1 cellular context compared by ENCODE assay signal in the genomic region with DNA sequence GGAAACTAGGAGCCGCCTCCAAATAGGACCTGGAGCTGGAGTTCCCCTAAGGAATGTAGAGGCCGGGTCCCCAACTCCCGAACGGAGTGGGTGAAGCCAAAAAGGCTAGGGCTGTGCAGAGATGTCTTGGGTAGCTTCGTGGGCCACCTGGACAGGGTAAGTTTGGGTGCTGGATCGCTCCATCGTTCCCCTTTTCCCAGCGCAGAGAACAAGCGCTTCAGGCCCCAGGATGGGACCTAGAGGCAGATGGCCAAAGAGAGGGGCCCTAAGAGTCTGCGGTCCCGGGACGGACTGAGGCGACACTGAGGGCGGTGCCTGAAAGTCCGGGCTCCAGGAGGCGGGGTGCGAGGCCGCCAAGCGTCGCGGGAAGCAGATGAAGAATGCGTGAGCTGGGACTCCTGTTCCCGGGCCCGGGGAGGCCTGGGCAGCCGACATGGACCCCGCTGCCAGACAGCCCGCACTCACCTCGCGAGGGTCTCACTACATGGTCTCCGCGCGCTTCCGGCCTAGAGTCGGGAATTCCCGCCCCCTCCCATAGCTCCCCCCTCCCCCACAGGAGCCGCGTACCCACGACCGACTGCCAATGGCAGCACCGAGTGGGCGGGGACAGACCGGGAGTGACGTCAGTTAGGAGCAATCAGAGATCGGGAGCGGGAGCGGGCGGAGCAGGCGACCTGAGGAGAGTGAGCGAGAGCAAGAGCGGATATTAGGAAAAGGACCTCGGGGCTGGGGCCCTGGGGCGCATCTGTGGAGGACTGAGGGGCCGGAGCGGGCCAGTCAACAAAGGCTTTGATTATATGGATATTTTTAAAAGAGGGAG.
A peak's percentile ranks its signal among the peaks of the same experiment; 100 is the strongest.
TF ChIP-seq lines count a peak whose summit lies in the region.

A gene with protein sequence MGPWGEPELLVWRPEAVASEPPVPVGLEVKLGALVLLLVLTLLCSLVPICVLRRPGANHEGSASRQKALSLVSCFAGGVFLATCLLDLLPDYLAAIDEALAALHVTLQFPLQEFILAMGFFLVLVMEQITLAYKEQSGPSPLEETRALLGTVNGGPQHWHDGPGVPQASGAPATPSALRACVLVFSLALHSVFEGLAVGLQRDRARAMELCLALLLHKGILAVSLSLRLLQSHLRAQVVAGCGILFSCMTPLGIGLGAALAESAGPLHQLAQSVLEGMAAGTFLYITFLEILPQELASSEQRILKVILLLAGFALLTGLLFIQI (minus strand): TSS at position 508 of the 820 bp plus-strand sequence. CDS start 822 bp downstream, outside the sequence.

TF ChIP-seq in HepG2, 621 proteins besides CTCF, POLR2A, EP300 and RAD21 (continued from another document and continues in another):
- TF ChIP-seq, protein P1, sequence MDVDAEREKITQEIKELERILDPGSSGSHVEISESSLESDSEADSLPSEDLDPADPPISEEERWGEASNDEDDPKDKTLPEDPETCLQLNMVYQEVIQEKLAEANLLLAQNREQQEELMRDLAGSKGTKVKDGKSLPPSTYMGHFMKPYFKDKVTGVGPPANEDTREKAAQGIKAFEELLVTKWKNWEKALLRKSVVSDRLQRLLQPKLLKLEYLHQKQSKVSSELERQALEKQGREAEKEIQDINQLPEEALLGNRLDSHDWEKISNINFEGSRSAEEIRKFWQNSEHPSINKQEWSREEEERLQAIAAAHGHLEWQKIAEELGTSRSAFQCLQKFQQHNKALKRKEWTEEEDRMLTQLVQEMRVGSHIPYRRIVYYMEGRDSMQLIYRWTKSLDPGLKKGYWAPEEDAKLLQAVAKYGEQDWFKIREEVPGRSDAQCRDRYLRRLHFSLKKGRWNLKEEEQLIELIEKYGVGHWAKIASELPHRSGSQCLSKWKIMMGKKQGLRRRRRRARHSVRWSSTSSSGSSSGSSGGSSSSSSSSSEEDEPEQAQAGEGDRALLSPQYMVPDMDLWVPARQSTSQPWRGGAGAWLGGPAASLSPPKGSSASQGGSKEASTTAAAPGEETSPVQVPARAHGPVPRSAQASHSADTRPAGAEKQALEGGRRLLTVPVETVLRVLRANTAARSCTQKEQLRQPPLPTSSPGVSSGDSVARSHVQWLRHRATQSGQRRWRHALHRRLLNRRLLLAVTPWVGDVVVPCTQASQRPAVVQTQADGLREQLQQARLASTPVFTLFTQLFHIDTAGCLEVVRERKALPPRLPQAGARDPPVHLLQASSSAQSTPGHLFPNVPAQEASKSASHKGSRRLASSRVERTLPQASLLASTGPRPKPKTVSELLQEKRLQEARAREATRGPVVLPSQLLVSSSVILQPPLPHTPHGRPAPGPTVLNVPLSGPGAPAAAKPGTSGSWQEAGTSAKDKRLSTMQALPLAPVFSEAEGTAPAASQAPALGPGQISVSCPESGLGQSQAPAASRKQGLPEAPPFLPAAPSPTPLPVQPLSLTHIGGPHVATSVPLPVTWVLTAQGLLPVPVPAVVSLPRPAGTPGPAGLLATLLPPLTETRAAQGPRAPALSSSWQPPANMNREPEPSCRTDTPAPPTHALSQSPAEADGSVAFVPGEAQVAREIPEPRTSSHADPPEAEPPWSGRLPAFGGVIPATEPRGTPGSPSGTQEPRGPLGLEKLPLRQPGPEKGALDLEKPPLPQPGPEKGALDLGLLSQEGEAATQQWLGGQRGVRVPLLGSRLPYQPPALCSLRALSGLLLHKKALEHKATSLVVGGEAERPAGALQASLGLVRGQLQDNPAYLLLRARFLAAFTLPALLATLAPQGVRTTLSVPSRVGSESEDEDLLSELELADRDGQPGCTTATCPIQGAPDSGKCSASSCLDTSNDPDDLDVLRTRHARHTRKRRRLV (CRISPR knock-in tag; IDR thresholded peaks at IDR 0.05): peak; percentile 68; the same call in 1 of the 2 replicates
- no peak for TF ChIP-seq IKZF1 (IDR thresholded peaks at IDR 0.05)
- TF ChIP-seq, protein P2, sequence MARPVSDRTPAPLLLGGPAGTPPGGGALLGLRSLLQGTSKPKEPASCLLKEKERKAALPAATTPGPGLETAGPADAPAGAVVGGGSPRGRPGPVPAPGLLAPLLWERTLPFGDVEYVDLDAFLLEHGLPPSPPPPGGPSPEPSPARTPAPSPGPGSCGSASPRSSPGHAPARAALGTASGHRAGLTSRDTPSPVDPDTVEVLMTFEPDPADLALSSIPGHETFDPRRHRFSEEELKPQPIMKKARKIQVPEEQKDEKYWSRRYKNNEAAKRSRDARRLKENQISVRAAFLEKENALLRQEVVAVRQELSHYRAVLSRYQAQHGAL (CRISPR knock-in tag; IDR thresholded peaks at IDR 0.05; ENCODE audit: not compliant biosample characterization): peak; percentile 62
- TF ChIP-seq, protein P3, sequence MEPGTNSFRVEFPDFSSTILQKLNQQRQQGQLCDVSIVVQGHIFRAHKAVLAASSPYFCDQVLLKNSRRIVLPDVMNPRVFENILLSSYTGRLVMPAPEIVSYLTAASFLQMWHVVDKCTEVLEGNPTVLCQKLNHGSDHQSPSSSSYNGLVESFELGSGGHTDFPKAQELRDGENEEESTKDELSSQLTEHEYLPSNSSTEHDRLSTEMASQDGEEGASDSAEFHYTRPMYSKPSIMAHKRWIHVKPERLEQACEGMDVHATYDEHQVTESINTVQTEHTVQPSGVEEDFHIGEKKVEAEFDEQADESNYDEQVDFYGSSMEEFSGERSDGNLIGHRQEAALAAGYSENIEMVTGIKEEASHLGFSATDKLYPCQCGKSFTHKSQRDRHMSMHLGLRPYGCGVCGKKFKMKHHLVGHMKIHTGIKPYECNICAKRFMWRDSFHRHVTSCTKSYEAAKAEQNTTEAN (CRISPR knock-in tag; conservative IDR thresholded peaks at IDR 0.05): peak; percentile 73; the same call in 1 of the 2 replicates
- no peak for TF ChIP-seq BRD4 (CRISPR knock-in tag; IDR thresholded peaks at IDR 0.05)
- no peak for TF ChIP-seq STAG1 (CRISPR knock-in tag; IDR thresholded peaks at IDR 0.05)
- TF ChIP-seq TEAD2 (CRISPR knock-in tag; IDR thresholded peaks at IDR 0.05): no peak
- TF ChIP-seq SAP130 (CRISPR knock-in tag; IDR thresholded peaks at IDR 0.05; ENCODE audit: low read depth): peak; percentile 57
- no peak for TF ChIP-seq MIXL1 (CRISPR knock-in tag; IDR thresholded peaks at IDR 0.05)
- TF ChIP-seq ZKSCAN8 (CRISPR knock-in tag; IDR thresholded peaks at IDR 0.05; ENCODE audit: borderline replicate concordance): no peak
- TF ChIP-seq TP53 (CRISPR knock-in tag; conservative IDR thresholded peaks at IDR 0.05): no peak
- TF ChIP-seq TSC22D2 (CRISPR knock-in tag; IDR thresholded peaks at IDR 0.05; ENCODE audit: borderline replicate concordance): no peak
- peak; percentile 83 for TF ChIP-seq CREM (IDR thresholded peaks at IDR 0.05)
- no peak for TF ChIP-seq CREM (CRISPR knock-in tag; IDR thresholded peaks at IDR 0.05)
- TF ChIP-seq, protein P4, sequence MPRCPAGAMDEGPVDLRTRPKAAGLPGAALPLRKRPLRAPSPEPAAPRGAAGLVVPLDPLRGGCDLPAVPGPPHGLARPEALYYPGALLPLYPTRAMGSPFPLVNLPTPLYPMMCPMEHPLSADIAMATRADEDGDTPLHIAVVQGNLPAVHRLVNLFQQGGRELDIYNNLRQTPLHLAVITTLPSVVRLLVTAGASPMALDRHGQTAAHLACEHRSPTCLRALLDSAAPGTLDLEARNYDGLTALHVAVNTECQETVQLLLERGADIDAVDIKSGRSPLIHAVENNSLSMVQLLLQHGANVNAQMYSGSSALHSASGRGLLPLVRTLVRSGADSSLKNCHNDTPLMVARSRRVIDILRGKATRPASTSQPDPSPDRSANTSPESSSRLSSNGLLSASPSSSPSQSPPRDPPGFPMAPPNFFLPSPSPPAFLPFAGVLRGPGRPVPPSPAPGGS (CRISPR knock-in tag; IDR thresholded peaks at IDR 0.05): no peak
- no peak for TF ChIP-seq KLF9 (CRISPR knock-in tag; IDR thresholded peaks at IDR 0.05; ENCODE audit: low read depth)
- TF ChIP-seq, protein P5, sequence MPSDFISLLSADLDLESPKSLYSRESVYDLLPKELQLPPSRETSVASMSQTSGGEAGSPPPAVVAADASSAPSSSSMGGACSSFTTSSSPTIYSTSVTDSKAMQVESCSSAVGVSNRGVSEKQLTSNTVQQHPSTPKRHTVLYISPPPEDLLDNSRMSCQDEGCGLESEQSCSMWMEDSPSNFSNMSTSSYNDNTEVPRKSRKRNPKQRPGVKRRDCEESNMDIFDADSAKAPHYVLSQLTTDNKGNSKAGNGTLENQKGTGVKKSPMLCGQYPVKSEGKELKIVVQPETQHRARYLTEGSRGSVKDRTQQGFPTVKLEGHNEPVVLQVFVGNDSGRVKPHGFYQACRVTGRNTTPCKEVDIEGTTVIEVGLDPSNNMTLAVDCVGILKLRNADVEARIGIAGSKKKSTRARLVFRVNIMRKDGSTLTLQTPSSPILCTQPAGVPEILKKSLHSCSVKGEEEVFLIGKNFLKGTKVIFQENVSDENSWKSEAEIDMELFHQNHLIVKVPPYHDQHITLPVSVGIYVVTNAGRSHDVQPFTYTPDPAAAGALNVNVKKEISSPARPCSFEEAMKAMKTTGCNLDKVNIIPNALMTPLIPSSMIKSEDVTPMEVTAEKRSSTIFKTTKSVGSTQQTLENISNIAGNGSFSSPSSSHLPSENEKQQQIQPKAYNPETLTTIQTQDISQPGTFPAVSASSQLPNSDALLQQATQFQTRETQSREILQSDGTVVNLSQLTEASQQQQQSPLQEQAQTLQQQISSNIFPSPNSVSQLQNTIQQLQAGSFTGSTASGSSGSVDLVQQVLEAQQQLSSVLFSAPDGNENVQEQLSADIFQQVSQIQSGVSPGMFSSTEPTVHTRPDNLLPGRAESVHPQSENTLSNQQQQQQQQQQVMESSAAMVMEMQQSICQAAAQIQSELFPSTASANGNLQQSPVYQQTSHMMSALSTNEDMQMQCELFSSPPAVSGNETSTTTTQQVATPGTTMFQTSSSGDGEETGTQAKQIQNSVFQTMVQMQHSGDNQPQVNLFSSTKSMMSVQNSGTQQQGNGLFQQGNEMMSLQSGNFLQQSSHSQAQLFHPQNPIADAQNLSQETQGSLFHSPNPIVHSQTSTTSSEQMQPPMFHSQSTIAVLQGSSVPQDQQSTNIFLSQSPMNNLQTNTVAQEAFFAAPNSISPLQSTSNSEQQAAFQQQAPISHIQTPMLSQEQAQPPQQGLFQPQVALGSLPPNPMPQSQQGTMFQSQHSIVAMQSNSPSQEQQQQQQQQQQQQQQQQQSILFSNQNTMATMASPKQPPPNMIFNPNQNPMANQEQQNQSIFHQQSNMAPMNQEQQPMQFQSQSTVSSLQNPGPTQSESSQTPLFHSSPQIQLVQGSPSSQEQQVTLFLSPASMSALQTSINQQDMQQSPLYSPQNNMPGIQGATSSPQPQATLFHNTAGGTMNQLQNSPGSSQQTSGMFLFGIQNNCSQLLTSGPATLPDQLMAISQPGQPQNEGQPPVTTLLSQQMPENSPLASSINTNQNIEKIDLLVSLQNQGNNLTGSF (CRISPR knock-in tag; IDR thresholded peaks at IDR 0.05): no peak
- TF ChIP-seq ZMYM4 (CRISPR knock-in tag; IDR thresholded peaks at IDR 0.05): peak; percentile 42
- TF ChIP-seq, protein P6, sequence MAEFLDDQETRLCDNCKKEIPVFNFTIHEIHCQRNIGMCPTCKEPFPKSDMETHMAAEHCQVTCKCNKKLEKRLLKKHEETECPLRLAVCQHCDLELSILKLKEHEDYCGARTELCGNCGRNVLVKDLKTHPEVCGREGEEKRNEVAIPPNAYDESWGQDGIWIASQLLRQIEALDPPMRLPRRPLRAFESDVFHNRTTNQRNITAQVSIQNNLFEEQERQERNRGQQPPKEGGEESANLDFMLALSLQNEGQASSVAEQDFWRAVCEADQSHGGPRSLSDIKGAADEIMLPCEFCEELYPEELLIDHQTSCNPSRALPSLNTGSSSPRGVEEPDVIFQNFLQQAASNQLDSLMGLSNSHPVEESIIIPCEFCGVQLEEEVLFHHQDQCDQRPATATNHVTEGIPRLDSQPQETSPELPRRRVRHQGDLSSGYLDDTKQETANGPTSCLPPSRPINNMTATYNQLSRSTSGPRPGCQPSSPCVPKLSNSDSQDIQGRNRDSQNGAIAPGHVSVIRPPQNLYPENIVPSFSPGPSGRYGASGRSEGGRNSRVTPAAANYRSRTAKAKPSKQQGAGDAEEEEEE (CRISPR knock-in tag; IDR thresholded peaks at IDR 0.05; ENCODE audit: borderline replicate concordance): no peak
- TF ChIP-seq ATF7-NPFF (CRISPR knock-in tag; IDR thresholded peaks at IDR 0.05; ENCODE audit: low read depth): peak; percentile 78; the same call in 1 of the 2 replicates
- TF ChIP-seq, protein P7, sequence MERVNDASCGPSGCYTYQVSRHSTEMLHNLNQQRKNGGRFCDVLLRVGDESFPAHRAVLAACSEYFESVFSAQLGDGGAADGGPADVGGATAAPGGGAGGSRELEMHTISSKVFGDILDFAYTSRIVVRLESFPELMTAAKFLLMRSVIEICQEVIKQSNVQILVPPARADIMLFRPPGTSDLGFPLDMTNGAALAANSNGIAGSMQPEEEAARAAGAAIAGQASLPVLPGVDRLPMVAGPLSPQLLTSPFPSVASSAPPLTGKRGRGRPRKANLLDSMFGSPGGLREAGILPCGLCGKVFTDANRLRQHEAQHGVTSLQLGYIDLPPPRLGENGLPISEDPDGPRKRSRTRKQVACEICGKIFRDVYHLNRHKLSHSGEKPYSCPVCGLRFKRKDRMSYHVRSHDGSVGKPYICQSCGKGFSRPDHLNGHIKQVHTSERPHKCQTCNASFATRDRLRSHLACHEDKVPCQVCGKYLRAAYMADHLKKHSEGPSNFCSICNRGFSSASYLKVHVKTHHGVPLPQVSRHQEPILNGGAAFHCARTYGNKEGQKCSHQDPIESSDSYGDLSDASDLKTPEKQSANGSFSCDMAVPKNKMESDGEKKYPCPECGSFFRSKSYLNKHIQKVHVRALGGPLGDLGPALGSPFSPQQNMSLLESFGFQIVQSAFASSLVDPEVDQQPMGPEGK (CRISPR knock-in tag; IDR thresholded peaks at IDR 0.05): peak; percentile 86
- TF ChIP-seq ZNF790 (CRISPR knock-in tag; IDR thresholded peaks at IDR 0.05; ENCODE audit: borderline replicate concordance): 0 out of 2 replicates have a peak, but pooled peaks have one; percentile 31
- TF ChIP-seq SIX4 (CRISPR knock-in tag; IDR thresholded peaks at IDR 0.05): no peak
- TF ChIP-seq, protein P8, sequence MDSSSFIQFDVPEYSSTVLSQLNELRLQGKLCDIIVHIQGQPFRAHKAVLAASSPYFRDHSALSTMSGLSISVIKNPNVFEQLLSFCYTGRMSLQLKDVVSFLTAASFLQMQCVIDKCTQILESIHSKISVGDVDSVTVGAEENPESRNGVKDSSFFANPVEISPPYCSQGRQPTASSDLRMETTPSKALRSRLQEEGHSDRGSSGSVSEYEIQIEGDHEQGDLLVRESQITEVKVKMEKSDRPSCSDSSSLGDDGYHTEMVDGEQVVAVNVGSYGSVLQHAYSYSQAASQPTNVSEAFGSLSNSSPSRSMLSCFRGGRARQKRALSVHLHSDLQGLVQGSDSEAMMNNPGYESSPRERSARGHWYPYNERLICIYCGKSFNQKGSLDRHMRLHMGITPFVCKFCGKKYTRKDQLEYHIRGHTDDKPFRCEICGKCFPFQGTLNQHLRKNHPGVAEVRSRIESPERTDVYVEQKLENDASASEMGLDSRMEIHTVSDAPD (CRISPR knock-in tag; IDR thresholded peaks at IDR 0.05): no peak
- TF ChIP-seq RBM22 (optimal IDR thresholded peaks at IDR 0.05; ENCODE audit: low read length): no peak
- 0 out of 2 replicates have a peak, but pooled peaks have one; percentile 29 for TF ChIP-seq ZNF776 (CRISPR knock-in tag; IDR thresholded peaks at IDR 0.05)
- peak; percentile 73 for TF ChIP-seq POLR2AphosphoS5 (IDR thresholded peaks at IDR 0.05; ENCODE audit: low read depth, low read length)
- TF ChIP-seq PITX1 (CRISPR knock-in tag; IDR thresholded peaks at IDR 0.05): no peak
- TF ChIP-seq, protein P9, sequence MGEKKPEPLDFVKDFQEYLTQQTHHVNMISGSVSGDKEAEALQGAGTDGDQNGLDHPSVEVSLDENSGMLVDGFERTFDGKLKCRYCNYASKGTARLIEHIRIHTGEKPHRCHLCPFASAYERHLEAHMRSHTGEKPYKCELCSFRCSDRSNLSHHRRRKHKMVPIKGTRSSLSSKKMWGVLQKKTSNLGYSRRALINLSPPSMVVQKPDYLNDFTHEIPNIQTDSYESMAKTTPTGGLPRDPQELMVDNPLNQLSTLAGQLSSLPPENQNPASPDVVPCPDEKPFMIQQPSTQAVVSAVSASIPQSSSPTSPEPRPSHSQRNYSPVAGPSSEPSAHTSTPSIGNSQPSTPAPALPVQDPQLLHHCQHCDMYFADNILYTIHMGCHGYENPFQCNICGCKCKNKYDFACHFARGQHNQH (CRISPR knock-in tag; IDR thresholded peaks at IDR 0.05): no peak
- TF ChIP-seq SNAI1 (CRISPR knock-in tag; IDR thresholded peaks at IDR 0.05; ENCODE audit: borderline replicate concordance): no peak
- 0 out of 2 replicates have a peak, but pooled peaks have one; percentile 8 for TF ChIP-seq ZNF605 (CRISPR knock-in tag; IDR thresholded peaks at IDR 0.05)
